In genomic region chr11:102459393-102459792, GRCh38 we compare ENCODE assay signal across 21 cellular contexts. TPM values are rescaled to one million over a fixed set of nuclear protein-coding genes. Genes with fewer than 3 reads are reported as not detected.
DNase-seq lines count a peak whose midpoint lies in the region; ATAC-seq and FAIRE-seq lines count a peak whose summit lies in the region.
"Had no signal": no experiment of that assay in that cellular context is flagged by ENCODE, and none has a peak within 500 bp of the region (broad histone marks: within the 10 kb centered on the region; RNA-seq: fewer than 3 reads in every experiment).

No MANE protein-coding gene starts in this region.

- H3K27me3 Mint-ChIP-seq in activated naive CD8-positive, alpha-beta T cell treated with anti-CD3 and anti-CD28 coated beads for 36 hours, result no peaks in the 10 kb centered on the region
- H3K27me3 Mint-ChIP-seq: naive thymus-derived CD4-positive, alpha-beta T cell had no signal

- H3K36me3 Mint-ChIP-seq in activated naive CD4-positive, alpha-beta T cell treated with anti-CD3 and anti-CD28 coated beads, Interleukin-2, amount 50 U/mL, for 72 hours, result peaks cover 0 to 9% of the 10 kb centered on the region in 2 donors
- H3K36me3 Mint-ChIP-seq in activated naive CD8-positive, alpha-beta T cell treated with anti-CD3 and anti-CD28 coated beads for 36 hours, result no peaks in the 10 kb centered on the region

- ATAC-seq in activated naive CD4-positive, alpha-beta T cell treated with anti-CD3 and anti-CD28 coated beads, Interleukin-2, amount 50 U/mL, for 72 hours, result peak in 1 of 2 donors; percentile 39
- peak; percentile 43 for ATAC-seq in HG03432 (IDR thresholded peaks at IDR 0.05; ENCODE audit: unreplicated experiment)
- ATAC-seq: naive thymus-derived CD4-positive, alpha-beta T cell had no signal

- no peak for DNase-seq in activated naive CD4-positive, alpha-beta T cell treated with anti-CD3 and anti-CD28 coated beads, Interleukin-2, amount 50 U/mL, for 72 hours (ENCODE audit: low spot score in 2 of 2)
- DNase-seq in activated naive CD4-positive, alpha-beta T cell treated with Interleukin-2 at 50 U/mL for 16 hours, result no peak
- DNase-seq in activated naive CD8-positive, alpha-beta T cell treated with anti-CD3 and anti-CD28 coated beads for 36 hours, result no peak
- DNase-seq in GDM1 (lab: John Stamatoyannopoulos, UW) (no peak), frontal cortex (ENCODE audit: low spot score in 2 of 2) (no peak)
- no peak for DNase-seq in effector CD4-positive, alpha-beta T cell
- no peak for DNase-seq in activated effector memory CD4-positive, alpha-beta T cell treated with anti-CD3 and anti-CD28 coated beads, Interleukin-2, amount 50 U/mL, for 16 hours
- DNase-seq: ACHN; activated naive CD4-positive, alpha-beta T cell treated with anti-CD3 and anti-CD28 coated beads for 36 hours; aorta; central memory CD4-positive, alpha-beta T cell; dermis blood vessel endothelial cell; head of caudate nucleus; naive thymus-derived CD4-positive, alpha-beta T cell; NCI-H1417; NK-92 treated with Interleukin-12 subunit alpha and Interleukin-12 subunit beta, amount 100 ng/mL, for 24 hours; ovary; stimulated activated CD4-positive, alpha-beta T cell treated with anti-CD3 and anti-CD28 coated beads, Interleukin-4, amount 100 ng/mL, for 4 hours; WERI-Rb-1 had no signal

- peak overlapping the region; percentile 5 to 37 for H3K27ac Mint-ChIP-seq in activated naive CD4-positive, alpha-beta T cell treated with anti-CD3 and anti-CD28 coated beads, Interleukin-2, amount 50 U/mL, for 72 hours
- H3K27ac Mint-ChIP-seq in activated naive CD8-positive, alpha-beta T cell treated with anti-CD3 and anti-CD28 coated beads for 36 hours, result peak overlapping the region; percentile 22

- H3K9me3 Mint-ChIP-seq in activated naive CD4-positive, alpha-beta T cell treated with anti-CD3 and anti-CD28 coated beads, Interleukin-2, amount 50 U/mL, for 72 hours, result peaks cover 4 to 7% of the 10 kb centered on the region in 2 donors
- peaks cover 2% of the 10 kb centered on the region for H3K9me3 Mint-ChIP-seq in activated naive CD8-positive, alpha-beta T cell treated with anti-CD3 and anti-CD28 coated beads for 36 hours
- H3K9me3 Mint-ChIP-seq: activated naive CD4-positive, alpha-beta T cell treated with anti-CD3 and anti-CD28 coated beads for 36 hours had no signal

- H3K4me1 Mint-ChIP-seq in activated naive CD8-positive, alpha-beta T cell treated with anti-CD3 and anti-CD28 coated beads for 36 hours, result peaks cover 67% of the 10 kb centered on the region

- no peak overlapping the region for H3K4me3 Mint-ChIP-seq in activated naive CD8-positive, alpha-beta T cell treated with anti-CD3 and anti-CD28 coated beads for 36 hours
- H3K4me3 Mint-ChIP-seq: activated naive CD4-positive, alpha-beta T cell treated with anti-CD3 and anti-CD28 coated beads for 36 hours had no signal

- no peak for FAIRE-seq in frontal cortex (lab: Jason Lieb, UNC)
- FAIRE-seq: D721Med had no signal

RNA-seq across cellular contexts. Expression of gene TMEM123, which starts 6.8 kb away (rescaled TPM):
- 100 to 1,000 TPM; 193 to 330 TPM for total RNA-seq in activated naive CD4-positive, alpha-beta T cell treated with anti-CD3 and anti-CD28 coated beads, Interleukin-2, amount 50 U/mL, for 72 hours
- total RNA-seq in activated naive CD8-positive, alpha-beta T cell treated with anti-CD3 and anti-CD28 coated beads for 36 hours, result 100 to 1,000 TPM; 299 to 310 TPM
- 109 TPM for total RNA-seq in frontal cortex
